ENCODE assay signal across 2 cellular contexts in the genomic region with DNA sequence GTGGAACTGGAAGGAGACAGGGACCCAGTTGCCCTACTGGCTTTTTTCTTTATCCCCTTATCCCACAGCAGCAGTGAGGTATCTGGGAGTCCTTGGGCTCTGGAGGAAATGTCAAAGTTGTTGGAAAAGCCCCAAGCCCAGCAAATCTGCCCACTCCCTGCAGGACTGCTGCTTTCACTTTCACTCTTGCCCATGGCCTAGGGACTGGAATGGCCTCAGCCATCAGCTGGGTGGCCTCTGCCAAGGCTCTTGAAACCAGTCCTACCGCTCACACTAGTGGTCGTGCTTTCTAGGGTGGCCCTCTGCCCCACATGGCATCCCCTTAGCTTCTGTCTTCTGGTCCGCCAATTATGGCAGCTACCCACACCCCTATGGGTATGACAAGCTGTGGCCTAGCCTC.
TF ChIP-seq lines count a peak whose summit lies in the region.

No MANE protein-coding gene starts in this region.

TF ChIP-seq in IMR-90, 13 proteins besides CTCF, POLR2A, EP300 and RAD21:
- TF ChIP-seq NFE2L2 (IDR thresholded peaks at IDR 0.05; ENCODE audit: low read depth, low read length) (no peak), MXI1 (IDR thresholded peaks at IDR 0.05; ENCODE audit: borderline replicate concordance, low read depth, low read length) (no peak), FOS (IDR thresholded peaks at IDR 0.05; ENCODE audit: low read depth, low read length) (no peak), CHD1 (IDR thresholded peaks at IDR 0.05; ENCODE audit: low read depth, low read length) (no peak), CEBPB (IDR thresholded peaks at IDR 0.05; ENCODE audit: low read depth, low read length) (no peak)
- TF ChIP-seq, protein P1, sequence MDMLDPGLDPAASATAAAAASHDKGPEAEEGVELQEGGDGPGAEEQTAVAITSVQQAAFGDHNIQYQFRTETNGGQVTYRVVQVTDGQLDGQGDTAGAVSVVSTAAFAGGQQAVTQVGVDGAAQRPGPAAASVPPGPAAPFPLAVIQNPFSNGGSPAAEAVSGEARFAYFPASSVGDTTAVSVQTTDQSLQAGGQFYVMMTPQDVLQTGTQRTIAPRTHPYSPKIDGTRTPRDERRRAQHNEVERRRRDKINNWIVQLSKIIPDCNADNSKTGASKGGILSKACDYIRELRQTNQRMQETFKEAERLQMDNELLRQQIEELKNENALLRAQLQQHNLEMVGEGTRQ (IDR thresholded peaks at IDR 0.05; ENCODE audit: low read depth, low read length): no peak

TF ChIP-seq in GM12891, 5 proteins besides CTCF, POLR2A, EP300 and RAD21:
- TF ChIP-seq PAX5 (IDR thresholded peaks at IDR 0.05; ENCODE audit: insufficient read depth, low read length, severe bottlenecking) (no peak), TAF1 (IDR thresholded peaks at IDR 0.05; ENCODE audit: low read depth, low read length) (no peak)
